In genomic region chr3:51384730-51385473, GRCh38 we compare ENCODE assay signal across 8 cellular contexts. TPM values are rescaled to one million over a fixed set of nuclear protein-coding genes. Genes with fewer than 3 reads are reported as not detected.
DNase-seq lines count a peak whose midpoint lies in the region; ATAC-seq and TF ChIP-seq lines count a peak whose summit lies in the region.

TSS of gene MANF (plus strand) at chr3:51385291. CDS start at chr3:51385343, 52 bp downstream.

- H3K4me2 ChIP-seq in BLaER1: peak within 1 kb of the TSS; percentile 95

- H4K20me1 ChIP-seq in BLaER1: peaks cover 33% of the 10 kb centered on the region

- TF ChIP-seq CTCF in colonic mucosa (IDR thresholded peaks at IDR 0.05): no peak

- H3K4me1 ChIP-seq in BLaER1 (peaks cover 75% of the 10 kb centered on the region), colonic mucosa (peaks cover 34% of the 10 kb centered on the region)

- H3K27ac ChIP-seq in BLaER1 (peak within 1 kb of the TSS; percentile 98), colonic mucosa (peak within 1 kb of the TSS; percentile 72), layer of hippocampus (ENCODE audit: low read depth, low read length) (peak within 1 kb of the TSS; percentile 93)

- DNase-seq in NCI-H526 treated with DMSO at 0.1 percent for 48 hours (lab: John Stamatoyannopoulos, UW) (peak; percentile 94), colonic mucosa (peak; percentile 98)
- DNase-seq in activated CD4-positive, alpha-beta T cell treated with anti-CD3 and anti-CD28 coated beads, Interleukin-2, amount 10 ng/mL, durations not matched to agents 24 days and 14 days: peak; percentile 99
- peak; percentile 91 to 97 for DNase-seq in stimulated activated CD4-positive, alpha-beta T cell treated with anti-CD3 and anti-CD28 coated beads, Interleukin-1b, Interleukin-23, amount 100 ng/mL, for 4 hours (ENCODE audit: low read depth in 2 of 2)

- peak within 1 kb of the TSS; percentile 92 for H3K4me3 ChIP-seq in BLaER1
- peak within 1 kb of the TSS; percentile 76 for H3K4me3 ChIP-seq in colonic mucosa

- H3K27me3 ChIP-seq in BLaER1 (no peaks in the 10 kb centered on the region), colonic mucosa (no peaks in the 10 kb centered on the region), layer of hippocampus (ENCODE audit: control insufficient read depth, insufficient read depth, low read length) (no peaks in the 10 kb centered on the region)

- peaks cover 45% of the 10 kb centered on the region for H3K36me3 Mint-ChIP-seq in activated CD4-positive, alpha-beta T cell treated with anti-CD3 and anti-CD28 coated beads, Interleukin-2, amount 10 ng/mL, durations not matched to agents 24 days and 14 days (ENCODE audit: low read depth)

- H3K9me3 Mint-ChIP-seq in activated CD4-positive, alpha-beta T cell treated with anti-CD3 and anti-CD28 coated beads, Interleukin-2, amount 10 ng/mL, durations not matched to agents 24 days and 14 days: no peaks in the 10 kb centered on the region

- intact Hi-C loops in activated CD4-positive, alpha-beta T cell treated with anti-CD3 and anti-CD28 coated beads, Interleukin-2, amount 10 ng/mL, durations not matched to agents 24 days and 14 days (cut with micrococcal nuclease): loop anchor here (1.0 to 10.0 kb wide), 5 partner anchors 114 to 1028 kb away; partner anchors contain the start of genes MAPKAPK3 and TMEM115
- intact Hi-C loops in colonic mucosa (cut with DNase I): no loop called here

- peak; percentile 94 for ATAC-seq in GM19324 (IDR thresholded peaks at IDR 0.05; ENCODE audit: low FRiP score, unreplicated experiment)
- ATAC-seq in HG03469 (IDR thresholded peaks at IDR 0.05; ENCODE audit: unreplicated experiment): peak; percentile 85

- no peaks in the 10 kb centered on the region for H3K9me3 ChIP-seq in BLaER1
- H3K9me3 ChIP-seq in colonic mucosa: no peaks in the 10 kb centered on the region

- H3K9ac ChIP-seq in BLaER1: peak within 1 kb of the TSS; percentile 98
- H3K9ac ChIP-seq in colonic mucosa (ENCODE audit: low read depth in 2 of 2, low read length in 2 of 2): peak within 1 kb of the TSS; percentile 92 to 98

- H3K36me3 ChIP-seq in BLaER1 (peaks cover 27% of the 10 kb centered on the region), colonic mucosa (no peaks in the 10 kb centered on the region)

- H3K27ac Mint-ChIP-seq in activated CD4-positive, alpha-beta T cell treated with anti-CD3 and anti-CD28 coated beads, Interleukin-2, amount 10 ng/mL, durations not matched to agents 24 days and 14 days: peak within 1 kb of the TSS; percentile 99

- H3K4me1 Mint-ChIP-seq in activated CD4-positive, alpha-beta T cell treated with anti-CD3 and anti-CD28 coated beads, Interleukin-2, amount 10 ng/mL, durations not matched to agents 24 days and 14 days: peaks cover 40% of the 10 kb centered on the region

- H3K27me3 Mint-ChIP-seq in activated CD4-positive, alpha-beta T cell treated with anti-CD3 and anti-CD28 coated beads, Interleukin-2, amount 10 ng/mL, durations not matched to agents 24 days and 14 days: no peaks in the 10 kb centered on the region

- H3K4me3 Mint-ChIP-seq in activated CD4-positive, alpha-beta T cell treated with anti-CD3 and anti-CD28 coated beads, Interleukin-2, amount 10 ng/mL, durations not matched to agents 24 days and 14 days: peak within 1 kb of the TSS; percentile 95

RNA-seq across cellular contexts. Expression of gene MANF, which starts in this region (rescaled TPM):
- total RNA-seq in activated CD4-positive, alpha-beta T cell treated with anti-CD3 and anti-CD28 coated beads, Interleukin-2, amount 10 ng/mL, durations not matched to agents 24 days and 14 days: 218 and 229 TPM in 2 replicates
- total RNA-seq in colonic mucosa: 100 to 1,000 TPM; 100 to 178 TPM

Comparison
In these comparisons a context has a peak if more than half of its experiments do, and no peak if none do; other contexts are left out.
1. Peak in every context shown above with its lines: DNase-seq, ATAC-seq, H3K4me3 ChIP-seq and H3K27ac ChIP-seq.